17 cellular contexts compared by ENCODE assay signal in genomic region chr19:3707868-3708206, GRCh38. TPM values are rescaled to one million over a fixed set of nuclear protein-coding genes. Genes with fewer than 3 reads are reported as not detected.
DNase-seq lines count a peak whose midpoint lies in the region; ATAC-seq and TF ChIP-seq lines count a peak whose summit lies in the region.
"Had no signal": no experiment of that assay in that cellular context is flagged by ENCODE, and none has a peak within 500 bp of the region (broad histone marks: within the 10 kb centered on the region; RNA-seq: fewer than 3 reads in every experiment).

No MANE protein-coding gene starts in this region.

- no peaks in the 10 kb centered on the region for H3K27me3 ChIP-seq in right lobe of liver
- peaks cover 3 to 17% (median 5%) of the 10 kb centered on the region in 3 donors for H3K27me3 ChIP-seq in skeletal muscle tissue (ENCODE audit: control insufficient read depth in 3 of 3, insufficient read depth in 3 of 3, low read length in 3 of 3)

- H3K4me1 ChIP-seq in HEK293 (ENCODE audit: control insufficient read depth, insufficient read depth, low read length) (peaks cover 4% of the 10 kb centered on the region; the same call in 1 of the 2 replicates), right lobe of liver (peaks cover 0 to 23% (median 6%) of the 10 kb centered on the region in 4 donors), skeletal muscle tissue (ENCODE audit: control insufficient read depth in 3 of 3, insufficient read depth in 3 of 3, low read length in 3 of 3) (peaks cover 4 to 17% (median 13%) of the 10 kb centered on the region in 3 donors)

- no peak for DNase-seq in right lobe of liver
- DNase-seq in effector CD4-positive, alpha-beta T cell = no peak
- DNase-seq: activated CD4-positive, CD25-positive, alpha-beta regulatory T cell; activated T-cell treated with anti-CD3 and anti-CD28 coated beads, Interleukin-2, amount 50 U/mL, for 48 hours; COR-L47; GOT3; NCI-H1417 treated with DMSO at 0.1 percent for 48 hours; NCI-H2171; nephron progenitor cell had no signal

- peak overlapping the region in 2 of 3 donors; percentile 12 to 68 for H3K9ac ChIP-seq in skeletal muscle tissue (ENCODE audit: low read depth in 1 of 3, low read length in 3 of 3)

- peak in 3 of 4 donors; percentile 15 to 40 (median 21) for ATAC-seq in right lobe of liver
- ATAC-seq in GM21717 (IDR thresholded peaks at IDR 0.05; ENCODE audit: unreplicated experiment) = no peak
- no peak for ATAC-seq in GM21737 (IDR thresholded peaks at IDR 0.05; ENCODE audit: unreplicated experiment)
- no peak for ATAC-seq in GM21528 (IDR thresholded peaks at IDR 0.05; ENCODE audit: low FRiP score, unreplicated experiment)
- ATAC-seq: activated naive CD4-positive, alpha-beta T cell treated with anti-CD3 and anti-CD28 coated beads, Interleukin-2, amount 50 U/mL, for 72 hours had no signal

- H3K36me3 ChIP-seq in HEK293 (ENCODE audit: control insufficient read depth in 2 of 2, insufficient read depth in 1 of 2, low read length in 2 of 2) (no peaks in the 10 kb centered on the region), right lobe of liver (no peaks in the 10 kb centered on the region), skeletal muscle tissue (ENCODE audit: control insufficient read depth in 3 of 3, insufficient read depth in 3 of 3, low read length in 3 of 3) (no peaks in the 10 kb centered on the region)

- TF ChIP-seq POLR2A in right lobe of liver (IDR thresholded peaks at IDR 0.05) = no peak

- H3K4me3 ChIP-seq in HEK293 (ENCODE audit: low read depth, low read length) = no peak overlapping the region
- peak overlapping the region; percentile 62 to 75 (median 73) for H3K4me3 ChIP-seq in right lobe of liver
- H3K4me3 ChIP-seq in skeletal muscle tissue (ENCODE audit: low read length in 3 of 3) = peak overlapping the region in 1 of 3 donors; percentile 54

- no peak overlapping the region for H3K27ac ChIP-seq in HEK293 (ENCODE audit: extremely low read depth, low read depth, low read length)
- H3K27ac ChIP-seq in VCaP = peak overlapping the region; percentile 49
- peak overlapping the region in 2 of 3 donors; percentile 81 to 86 for H3K27ac ChIP-seq in right lobe of liver
- no peak overlapping the region for H3K27ac ChIP-seq in skeletal muscle tissue (ENCODE audit: low read depth, low read length)

- CTCF ChIA-PET in HEK293 (lab: Yijun Ruan, JAX) = interaction anchor here (0.6 to 1.5 kb wide), 2 partner anchors 11 to 182 kb away, joined by 3 to 7 read pairs; no protein-coding TSS in a partner anchor

- POLR2A ChIA-PET in HEK293 (lab: Yijun Ruan, JAX) = no interaction called here

- TF ChIP-seq CTCF in HEK293 (tag by site-specific recombination; IDR thresholded peaks at IDR 0.05) = no peak
- TF ChIP-seq CTCF in VCaP (conservative IDR thresholded peaks at IDR 0.05) = no peak
- no peak for TF ChIP-seq CTCF in right lobe of liver (IDR thresholded peaks at IDR 0.05)

- WGBS in right lobe of liver (ENCODE audit: insufficient coverage, low coverage, low lambda C conversion rate, missing lambda C conversion rate) = 47% methylated on average over 8 of the region's 12 CpGs

- intact Hi-C loops in right lobe of liver (cut with DNase I) = loop anchor here in 1 of 2 donors (5.0 kb wide), 1 partner anchor 41 kb away; no protein-coding TSS in a partner anchor

- no peaks in the 10 kb centered on the region for H3K9me3 ChIP-seq in HEK293 (ENCODE audit: control insufficient read depth, insufficient read depth, low read depth, low read length)
- H3K9me3 ChIP-seq in right lobe of liver = no peaks in the 10 kb centered on the region
- no peaks in the 10 kb centered on the region for H3K9me3 ChIP-seq in skeletal muscle tissue (ENCODE audit: control insufficient read depth in 3 of 3, low read length in 3 of 3)

TF ChIP-seq in HEK293, 187 proteins besides CTCF, POLR2A, EP300 and RAD21:
- TF ChIP-seq ZNF664 (tag by site-specific recombination; IDR thresholded peaks at IDR 0.05) (peak; percentile 77; the same call in 1 of the 2 replicates), ZNF18 (tag by site-specific recombination; IDR thresholded peaks at IDR 0.05) (no peak)
TF ChIP-seq in HEK293: peak in this region for 1.

RNA-seq across cellular contexts. Expression of gene TJP3, which starts 0.3 kb away (rescaled TPM):
- total RNA-seq in right lobe of liver = 10 to 100 TPM in 5 of 6 experiments, 1 to 10 TPM in 1; 7.9 to 27.0 (median 16.5) TPM
- not detected for total RNA-seq in skeletal muscle tissue
- total RNA-seq: pulmonary artery endothelial cell had no signal

RNA-seq across cellular contexts. Expression of gene PIP5K1C, which starts 7.6 kb away (rescaled TPM):
- 1 to 10 TPM; 5.3 to 9.8 (median 7.6) TPM for total RNA-seq in right lobe of liver
- 6.3 TPM for total RNA-seq in skeletal muscle tissue

RNA-seq across cellular contexts. Expression of gene APBA3, which starts 53.7 kb away (rescaled TPM):
- total RNA-seq in right lobe of liver (10 to 100 TPM; 10.1 to 24.1 (median 12.6) TPM), skeletal muscle tissue (9.4 TPM)

RNA-seq across cellular contexts. Expression of gene MRPL54, which starts 54.6 kb away (rescaled TPM):
- total RNA-seq in right lobe of liver = 10 to 100 TPM; 52.5 to 81.2 (median 61.9) TPM
- total RNA-seq in skeletal muscle tissue = 34.4 TPM

Comparison
In these comparisons a context has a peak if more than half of its experiments do, and no peak if none do; other contexts are left out.
1. H3K27ac ChIP-seq: peak in VCaP (single experiment) and right lobe of liver (2 of 3); none in HEK293 (single experiment) and skeletal muscle tissue (single experiment).
2. ATAC-seq: peak in right lobe of liver (3 of 4); none in GM21717 (single experiment), GM21737 (single experiment) and GM21528 (single experiment).